ENCODE assay signal across 2 cellular contexts in genomic region chr1:100292711-100293110, GRCh38.
A peak's percentile ranks its signal among the peaks of the same experiment; 100 is the strongest.
TF ChIP-seq lines count a peak whose summit lies in the region.

No MANE protein-coding gene starts in this region.

TF ChIP-seq in liver, 16 proteins besides CTCF, POLR2A, EP300 and RAD21:
- TF ChIP-seq FOXA1 (IDR thresholded peaks at IDR 0.05) (no peak), REST (IDR thresholded peaks at IDR 0.05) (no peak), NR2F2 (IDR thresholded peaks at IDR 0.05) (peak; percentile 11), MAX (IDR thresholded peaks at IDR 0.05) (no peak), YY1 (IDR thresholded peaks at IDR 0.05) (no peak)

TF ChIP-seq in HepG2, 621 proteins besides CTCF, POLR2A, EP300 and RAD21:
- TF ChIP-seq HHEX (CRISPR knock-in tag; IDR thresholded peaks at IDR 0.05) (no peak), ZSCAN30 (CRISPR knock-in tag; IDR thresholded peaks at IDR 0.05) (no peak), CENPT (CRISPR knock-in tag; IDR thresholded peaks at IDR 0.05; ENCODE audit: low read depth) (no peak), ZBTB42 (CRISPR knock-in tag; IDR thresholded peaks at IDR 0.05) (no peak), RCOR2 (CRISPR knock-in tag; IDR thresholded peaks at IDR 0.05) (no peak)
